Comparison of ENCODE assay signal across 10 cellular contexts in genomic region chr10:117137911-117138642, GRCh38. TPM values are rescaled to one million over a fixed set of nuclear protein-coding genes. Genes with fewer than 3 reads are reported as not detected.
DNase-seq lines count a peak whose midpoint lies in the region; ATAC-seq and TF ChIP-seq lines count a peak whose summit lies in the region.
"Had no signal": no experiment of that assay in that cellular context is flagged by ENCODE, and none has a peak within 500 bp of the region (broad histone marks: within the 10 kb centered on the region; RNA-seq: fewer than 3 reads in every experiment).

A gene with protein sequence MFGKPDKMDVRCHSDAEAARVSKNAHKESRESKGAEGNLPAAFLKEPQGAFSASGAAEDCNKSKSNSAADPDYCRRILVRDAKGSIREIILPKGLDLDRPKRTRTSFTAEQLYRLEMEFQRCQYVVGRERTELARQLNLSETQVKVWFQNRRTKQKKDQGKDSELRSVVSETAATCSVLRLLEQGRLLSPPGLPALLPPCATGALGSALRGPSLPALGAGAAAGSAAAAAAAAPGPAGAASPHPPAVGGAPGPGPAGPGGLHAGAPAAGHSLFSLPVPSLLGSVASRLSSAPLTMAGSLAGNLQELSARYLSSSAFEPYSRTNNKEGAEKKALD (minus strand): TSS chr10:117138270. CDS start chr10:117138056, 214 bp downstream.

- peaks cover 0 to 48% (median 38%) of the 10 kb centered on the region in 4 donors for H3K4me1 ChIP-seq in sigmoid colon

- H3K36me3 ChIP-seq in GM06990 (ENCODE audit: control insufficient read depth, insufficient read depth, low read length) (no peaks in the 10 kb centered on the region), sigmoid colon (no peaks in the 10 kb centered on the region)

- ATAC-seq in GM19397 (IDR thresholded peaks at IDR 0.05; ENCODE audit: unreplicated experiment) = no peak

- H3K27me3 ChIP-seq in GM06990 (replicated peaks; ENCODE audit: control insufficient read depth, insufficient read depth, low read length) (no peaks in the 10 kb centered on the region; the same call in 1 of the 2 replicates), sigmoid colon (peaks cover 72 to 99% (median 91%) of the 10 kb centered on the region in 3 donors)

- no peak for TF ChIP-seq POLR2A in sigmoid colon (IDR thresholded peaks at IDR 0.05)

- H3K9me3 ChIP-seq in sigmoid colon = no peaks in the 10 kb centered on the region

- intact Hi-C loops in sigmoid colon (cut with DNase I) = no loop called here

- no peak within 1 kb of the TSS for H3K27ac ChIP-seq in sigmoid colon
- H3K27ac ChIP-seq: KMS-11 had no signal

- H3K4me3 ChIP-seq in GM06990 (replicated peaks; ENCODE audit: low read depth, low read length) (no peak within 1 kb of the TSS), fibroblast of villous mesenchyme (ENCODE audit: low read depth, low read length) (peak within 1 kb of the TSS; percentile 25), sigmoid colon (peak within 1 kb of the TSS; percentile 8 to 44 (median 34))

- WGBS in sigmoid colon, 2 donors = 4% methylated on average over 64 to 65 of the region's 65 CpGs

- TF ChIP-seq CTCF in GM06990 (IDR thresholded peaks at IDR 0.05; ENCODE audit: insufficient read depth, low read length, poor library complexity, severe bottlenecking) (no peak), fibroblast of villous mesenchyme (IDR thresholded peaks at IDR 0.05; ENCODE audit: insufficient read depth, low read depth, low read length) (no peak), sigmoid colon (IDR thresholded peaks at IDR 0.05) (no peak)

- no peak for TF ChIP-seq EP300 in sigmoid colon (IDR thresholded peaks at IDR 0.05)

- DNase-seq in GM06990 (ENCODE audit: extremely low read depth, insufficient read length) (peak; percentile 6), NCI-H748 treated with DMSO at 0.1 percent for 48 hours (lab: John Stamatoyannopoulos, UW) (peak; percentile 15), fibroblast of villous mesenchyme (ENCODE audit: low read depth) (no peak), sigmoid colon (no peak), hippocampal formation (lab: John Stamatoyannopoulos, UW) (no peak), activated gamma-delta T cell (lab: John Stamatoyannopoulos, UW) (no peak), SIG-M5 (lab: John Stamatoyannopoulos, UW) (no peak)
- DNase-seq: activated CD4-positive, CD25-positive, alpha-beta regulatory T cell had no signal

RNA-seq across cellular contexts. Expression of the gene that starts here (rescaled TPM):
- not detected in 2 replicates for total RNA-seq in fibroblast of villous mesenchyme
- not detected for total RNA-seq in sigmoid colon
- polyA plus RNA-seq in sigmoid colon = not detected

Comparison
In these comparisons a context has a peak if more than half of its experiments do, and no peak if none do; other contexts are left out.
1. DNase-seq: peak in GM06990 (single experiment) and NCI-H748 treated with DMSO at 0.1 percent for 48 hours (single experiment); none in fibroblast of villous mesenchyme (single experiment), sigmoid colon (single experiment), hippocampal formation (0 of 2), activated gamma-delta T cell (single experiment) and SIG-M5 (single experiment).